ENCODE assay signal across 31 cellular contexts in the genomic region with DNA sequence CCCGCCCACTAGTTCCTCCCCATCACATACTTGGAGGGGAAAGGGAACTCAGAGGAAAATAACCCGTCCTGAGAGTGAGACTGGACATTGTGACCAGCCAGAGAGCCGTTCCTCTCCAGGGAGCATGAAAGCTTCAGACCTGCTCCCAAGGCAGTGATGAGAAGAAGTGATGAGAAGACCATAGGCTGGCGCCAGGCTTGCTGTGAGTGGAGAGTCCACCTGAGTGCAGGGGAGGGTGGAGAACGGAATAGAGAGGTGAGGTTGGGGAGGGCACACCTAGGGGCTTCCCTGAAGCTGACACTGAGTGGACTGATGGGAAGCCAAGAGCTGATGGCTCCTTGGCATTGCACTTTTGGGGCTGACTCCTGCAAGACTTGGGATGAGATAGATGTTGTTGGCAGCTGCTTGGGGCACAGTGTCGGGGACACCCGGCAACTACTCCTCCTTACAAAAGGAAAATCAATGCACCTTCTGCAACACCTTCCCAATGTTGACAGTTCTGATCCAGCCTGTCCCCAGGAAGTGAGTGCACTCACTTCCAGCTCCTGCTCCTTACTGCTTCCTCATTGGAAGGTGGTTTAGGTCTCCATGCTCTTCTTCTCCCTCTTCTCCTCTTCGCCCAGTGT.
"Had no signal": no experiment of that assay in that cellular context is flagged by ENCODE, and none has a peak within 500 bp of the region (broad histone marks: within the 10 kb centered on the region; RNA-seq: fewer than 3 reads in every experiment).

No MANE protein-coding gene starts in this region.

- H3K36me3 ChIP-seq: adrenal gland, esophagus squamous epithelium, gastroesophageal sphincter, WERI-Rb-1 had no signal

- ATAC-seq: activated CD4-positive, CD25-positive, alpha-beta regulatory T cell treated with anti-CD3 and anti-CD28 coated beads, Interleukin-2, amount 50 U/mL, for 24 hours; activated naive CD8-positive, alpha-beta T cell treated with anti-CD3 and anti-CD28 coated beads, Interleukin-2, amount 50 U/mL, for 24 hours; body of pancreas; effector memory CD8-positive, alpha-beta T cell; gastroesophageal sphincter; T-helper 17 cell had no signal

- H3K4me3 ChIP-seq: adrenal gland, body of pancreas, esophagus squamous epithelium, gastroesophageal sphincter had no signal

- H3K4me3 Mint-ChIP-seq: activated B cell treated with CpG ODN at 0.5 μM for 24 hours; activated CD4-positive, alpha-beta memory T cell treated with anti-CD3 and anti-CD28 coated beads for 36 hours; activated CD4-positive, alpha-beta T cell treated with anti-CD3 and anti-CD28 coated beads, Interleukin-2, amount 10 ng/mL, durations not matched to agents 24 days and 14 days; activated naive CD4-positive, alpha-beta T cell treated with anti-CD3 and anti-CD28 coated beads for 36 hours; activated naive CD4-positive, alpha-beta T cell treated with anti-CD3 and anti-CD28 coated beads, Interleukin-2, amount 50 U/mL, for 24 hours; activated naive CD8-positive, alpha-beta T cell treated with anti-CD3 and anti-CD28 coated beads for 36 hours; activated naive CD8-positive, alpha-beta T cell treated with anti-CD3 and anti-CD28 coated beads, Interleukin-2, amount 50 U/mL, for 24 hours; activated T-helper 1 cell treated with anti-CD3 and anti-CD28 coated beads, Interleukin-12 subunit alpha, Interleukin-12 subunit beta, Interleukin-2, Interleukin-4 antibody, amounts not matched to agents 30 ng/mL and 10 ng/mL and 1 ng/mL, durations not matched to agents 14 hours and 24 hours and 36 hours; effector memory CD8-positive, alpha-beta T cell; T-helper 17 cell; T-helper 2 cell treated with Interferon-gamma antibody and Interleukin-4, amounts not matched to agents 5 μg/mL and 100 μg/mL, for 36 hours had no signal

- H3K27ac Mint-ChIP-seq: activated B cell treated with CpG ODN at 0.5 μM for 24 hours; activated CD4-positive, alpha-beta memory T cell treated with anti-CD3 and anti-CD28 coated beads for 36 hours; activated CD4-positive, alpha-beta T cell treated with anti-CD3 and anti-CD28 coated beads, Interleukin-2, amount 10 ng/mL, durations not matched to agents 24 days and 14 days; activated naive CD4-positive, alpha-beta T cell treated with anti-CD3 and anti-CD28 coated beads for 36 hours; activated naive CD4-positive, alpha-beta T cell treated with anti-CD3 and anti-CD28 coated beads, Interleukin-2, amount 50 U/mL, for 24 hours; activated naive CD8-positive, alpha-beta T cell treated with anti-CD3 and anti-CD28 coated beads for 36 hours; activated naive CD8-positive, alpha-beta T cell treated with anti-CD3 and anti-CD28 coated beads, Interleukin-2, amount 50 U/mL, for 24 hours; activated T-helper 1 cell treated with anti-CD3 and anti-CD28 coated beads, Interleukin-12 subunit alpha, Interleukin-12 subunit beta, Interleukin-2, Interleukin-4 antibody, amounts not matched to agents 30 ng/mL and 10 ng/mL and 1 ng/mL, durations not matched to agents 14 hours and 24 hours and 36 hours; activated T-helper 2 cell treated with anti-CD3 and anti-CD28 coated beads, Interferon-gamma antibody, Interleukin-2, Interleukin-4, amounts not matched to agents 10 μg/mL and 5 μg/mL and 100 μg/mL, durations not matched to agents 14 hours and 24 hours and 36 hours; effector memory CD8-positive, alpha-beta T cell; T-helper 17 cell; T-helper 2 cell treated with Interferon-gamma antibody and Interleukin-4, amounts not matched to agents 5 μg/mL and 100 μg/mL, for 36 hours had no signal

- DNase-seq: activated B cell treated with CpG ODN at 0.5 μM for 24 hours; activated CD4-positive, alpha-beta memory T cell treated with anti-CD3 and anti-CD28 coated beads for 36 hours; activated CD4-positive, alpha-beta T cell treated with anti-CD3 and anti-CD28 coated beads, Interleukin-2, amount 10 ng/mL, durations not matched to agents 24 days and 14 days; activated effector memory CD4-positive, alpha-beta T cell treated with anti-CD3 and anti-CD28 coated beads, Interleukin-2, amount 50 U/mL, for 16 hours; activated naive CD4-positive, alpha-beta T cell treated with anti-CD3 and anti-CD28 coated beads for 36 hours; activated naive CD8-positive, alpha-beta T cell treated with anti-CD3 and anti-CD28 coated beads for 36 hours; activated naive CD8-positive, alpha-beta T cell treated with anti-CD3 and anti-CD28 coated beads, Interleukin-2, amount 50 U/mL, for 24 hours; activated T-cell treated with anti-CD3 and anti-CD28 coated beads, Interleukin-2, amount 50 U/mL, for 1 hour; activated T-cell treated with anti-CD3 and anti-CD28 coated beads, Interleukin-2, amount 50 U/mL, for 48 hours; amygdala; aorta; body of pancreas; caudate nucleus; cortex of kidney; dermis blood vessel endothelial cell; effector CD4-positive, alpha-beta T cell; effector memory CD8-positive, alpha-beta T cell; erythroblast; esophagus squamous epithelium; foreskin melanocyte; T-helper 1 cell; T-helper 17 cell; T1000; WERI-Rb-1 had no signal

- H3K4me1 Mint-ChIP-seq: activated B cell treated with CpG ODN at 0.5 μM for 24 hours; activated CD4-positive, alpha-beta T cell treated with anti-CD3 and anti-CD28 coated beads, Interleukin-2, amount 10 ng/mL, durations not matched to agents 24 days and 14 days; activated naive CD4-positive, alpha-beta T cell treated with anti-CD3 and anti-CD28 coated beads, Interleukin-2, amount 50 U/mL, for 24 hours; activated naive CD8-positive, alpha-beta T cell treated with anti-CD3 and anti-CD28 coated beads for 36 hours; activated naive CD8-positive, alpha-beta T cell treated with anti-CD3 and anti-CD28 coated beads, Interleukin-2, amount 50 U/mL, for 24 hours; T-helper 17 cell had no signal

- H3K9me3 Mint-ChIP-seq: activated B cell treated with CpG ODN at 0.5 μM for 24 hours; activated CD4-positive, alpha-beta memory T cell treated with anti-CD3 and anti-CD28 coated beads for 36 hours; activated CD4-positive, alpha-beta T cell treated with anti-CD3 and anti-CD28 coated beads, Interleukin-2, amount 10 ng/mL, durations not matched to agents 24 days and 14 days; activated naive CD4-positive, alpha-beta T cell treated with anti-CD3 and anti-CD28 coated beads for 36 hours; activated naive CD4-positive, alpha-beta T cell treated with anti-CD3 and anti-CD28 coated beads, Interleukin-2, amount 50 U/mL, for 24 hours; activated naive CD8-positive, alpha-beta T cell treated with anti-CD3 and anti-CD28 coated beads for 36 hours; activated naive CD8-positive, alpha-beta T cell treated with anti-CD3 and anti-CD28 coated beads, Interleukin-2, amount 50 U/mL, for 24 hours; activated T-helper 1 cell treated with anti-CD3 and anti-CD28 coated beads, Interleukin-12 subunit alpha, Interleukin-12 subunit beta, Interleukin-2, Interleukin-4 antibody, amounts not matched to agents 30 ng/mL and 10 ng/mL and 1 ng/mL, durations not matched to agents 14 hours and 24 hours and 36 hours; activated T-helper 2 cell treated with anti-CD3 and anti-CD28 coated beads, Interferon-gamma antibody, Interleukin-2, Interleukin-4, amounts not matched to agents 10 μg/mL and 5 μg/mL and 100 μg/mL, durations not matched to agents 14 hours and 24 hours and 36 hours; effector memory CD8-positive, alpha-beta T cell; T-helper 2 cell treated with Interferon-gamma antibody and Interleukin-4, amounts not matched to agents 5 μg/mL and 100 μg/mL, for 36 hours had no signal

- H3K36me3 Mint-ChIP-seq: activated CD4-positive, alpha-beta memory T cell treated with anti-CD3 and anti-CD28 coated beads for 36 hours; activated naive CD4-positive, alpha-beta T cell treated with anti-CD3 and anti-CD28 coated beads, Interleukin-2, amount 50 U/mL, for 24 hours; activated naive CD8-positive, alpha-beta T cell treated with anti-CD3 and anti-CD28 coated beads for 36 hours had no signal

- H3K27ac ChIP-seq: adrenal gland, body of pancreas, esophagus squamous epithelium, gastroesophageal sphincter, WERI-Rb-1 had no signal

- H3K9me3 ChIP-seq: adrenal gland, body of pancreas, esophagus squamous epithelium, gastroesophageal sphincter had no signal

- H3K4me1 ChIP-seq: adrenal gland, body of pancreas, esophagus squamous epithelium, gastroesophageal sphincter had no signal

- H3K27me3 ChIP-seq: adrenal gland, body of pancreas had no signal
